19 cellular contexts compared by ENCODE assay signal in the genomic region with DNA sequence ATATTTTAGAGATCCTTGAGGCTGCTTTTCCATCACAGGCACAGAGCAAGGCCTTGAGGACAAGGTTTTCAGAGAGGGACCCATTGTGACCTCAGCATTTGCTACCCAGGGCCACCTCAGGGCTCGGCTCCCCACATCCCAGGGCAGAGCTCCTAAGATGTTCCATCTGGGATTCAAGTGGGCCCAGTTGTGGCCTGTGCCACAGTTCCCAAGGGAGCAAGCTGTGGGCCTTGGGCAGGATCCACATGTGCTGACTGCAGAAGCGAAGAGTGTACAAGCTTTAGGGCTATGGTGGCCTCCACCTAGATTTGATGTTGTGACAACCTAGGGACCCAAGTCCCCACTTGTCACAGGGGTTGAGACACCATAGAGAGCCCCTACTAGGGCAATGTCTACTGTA.
DNase-seq lines count a peak whose midpoint lies in the region; ATAC-seq, FAIRE-seq and TF ChIP-seq lines count a peak whose summit lies in the region.
"Had no signal": no experiment of that assay in that cellular context is flagged by ENCODE, and none has a peak within 500 bp of the region (broad histone marks: within the 10 kb centered on the region; RNA-seq: fewer than 3 reads in every experiment).

No MANE protein-coding gene starts in this region.

- H3K27ac ChIP-seq in PC-3 (ENCODE audit: low read length): 0 out of 2 replicates have a peak overlapping the region, but pooled peaks have one; percentile 11
- H3K27ac ChIP-seq in kidney (ENCODE audit: low read depth in 2 of 2, low read length in 2 of 2): no peak overlapping the region
- H3K27ac ChIP-seq in upper lobe of right lung: no peak overlapping the region
- no peak overlapping the region for H3K27ac ChIP-seq in suprapubic skin
- H3K27ac ChIP-seq: A549 had no signal

- intact Hi-C loops in PC-3 (cut with micrococcal nuclease) (no loop called here), kidney (cut with DNase I) (no loop called here), upper lobe of right lung (cut with DNase I) (no loop called here)

- FAIRE-seq in kidney (lab: Jason Lieb, UNC): no peak
- FAIRE-seq: A549, G401.6, GM12892 had no signal

- H2AFZ ChIP-seq in PC-3 (ENCODE audit: low read length): no peak overlapping the region
- H2AFZ ChIP-seq: GM23338 had no signal

- H3K4me1 ChIP-seq in PC-3 (ENCODE audit: insufficient read depth, low read length): peaks cover 21% of the 10 kb centered on the region
- H3K4me1 ChIP-seq in kidney (ENCODE audit: control insufficient read depth in 1 of 2, insufficient read depth in 1 of 2, low read depth in 1 of 2, low read length in 2 of 2): no peaks in the 10 kb centered on the region
- H3K4me1 ChIP-seq in upper lobe of right lung: no peaks in the 10 kb centered on the region
- no peaks in the 10 kb centered on the region for H3K4me1 ChIP-seq in suprapubic skin
- H3K4me1 ChIP-seq: A549 had no signal

- H3K79me2 ChIP-seq in PC-3 (ENCODE audit: low read length): no peaks in the 10 kb centered on the region

- no peaks in the 10 kb centered on the region for H4K20me1 ChIP-seq in PC-3 (ENCODE audit: low read length)

- H3K27ac Mint-ChIP-seq in stimulated activated effector memory CD8-positive, alpha-beta T cell treated with anti-CD3 and anti-CD28 coated beads, Interleukin-12 subunit alpha, Interleukin-12 subunit beta, amount 100 ng/mL, for 72 hours: no peak overlapping the region
- H3K27ac Mint-ChIP-seq: CD4-positive, alpha-beta memory T cell; GM23338; H9 had no signal

- no peaks in the 10 kb centered on the region for H3F3A ChIP-seq in PC-3 (ENCODE audit: low read length, unreplicated experiment)

- H3K9ac ChIP-seq in PC-3 (ENCODE audit: low read length) (no peak overlapping the region), kidney (ENCODE audit: low read length in 2 of 2) (no peak overlapping the region)

- WGBS in suprapubic skin: 94% methylated on average over 2 of the region's 2 CpGs

- no peak for DNase-seq in PC-3
- DNase-seq in kidney: peak; percentile 35
- no peak for DNase-seq in stimulated activated effector memory CD8-positive, alpha-beta T cell treated with anti-CD3 and anti-CD28 coated beads, Interleukin-12 subunit alpha, Interleukin-12 subunit beta, amount 100 ng/mL, for 72 hours (ENCODE audit: low spot score in 2 of 2)
- no peak for DNase-seq in upper lobe of right lung
- no peak for DNase-seq in suprapubic skin (ENCODE audit: low spot score in 2 of 2)
- DNase-seq in NCI-H2171 treated with DMSO at 0.1 percent for 48 hours (lab: John Stamatoyannopoulos, UW): no peak
- DNase-seq: 8988T; C1 segment of cervical spinal cord; CD4-positive, alpha-beta memory T cell; COR-L47; DMS153; DND-41; H9 had no signal

- ATAC-seq in PC-3 (no peak), upper lobe of right lung (peak; percentile 33), GM21737 (IDR thresholded peaks at IDR 0.05; ENCODE audit: unreplicated experiment) (no peak)
- peak; percentile 49 for ATAC-seq in stimulated activated effector memory CD8-positive, alpha-beta T cell treated with anti-CD3 and anti-CD28 coated beads, Interleukin-12 subunit alpha, Interleukin-12 subunit beta, amount 100 ng/mL, for 72 hours
- ATAC-seq: A549, GM23338, HCT116 had no signal

- CTCF ChIA-PET in PC-3 (lab: Charles Lee): no interaction called here

- H3K36me3 ChIP-seq in PC-3 (ENCODE audit: low read depth, low read length) (no peaks in the 10 kb centered on the region), kidney (ENCODE audit: control insufficient read depth in 1 of 2, insufficient read depth in 2 of 2, low read length in 2 of 2) (no peaks in the 10 kb centered on the region), upper lobe of right lung (no peaks in the 10 kb centered on the region), suprapubic skin (no peaks in the 10 kb centered on the region)

- H3K4me3 ChIP-seq in PC-3 (ENCODE audit: low read length) (no peak overlapping the region), kidney (ENCODE audit: low read length in 2 of 2) (no peak overlapping the region), upper lobe of right lung (no peak overlapping the region), suprapubic skin (no peak overlapping the region)
- H3K4me3 ChIP-seq: A549, GM23338 had no signal

- no peak for TF ChIP-seq CTCF in PC-3 (conservative IDR thresholded peaks at IDR 0.05; ENCODE audit: low read depth, low read length)
- TF ChIP-seq CTCF in kidney (IDR thresholded peaks at IDR 0.05; ENCODE audit: borderline replicate concordance, extremely low read depth, insufficient read depth): no peak
- TF ChIP-seq CTCF in upper lobe of right lung (IDR thresholded peaks at IDR 0.05): no peak
- no peak for TF ChIP-seq CTCF in suprapubic skin (IDR thresholded peaks at IDR 0.05)

- no peak for TF ChIP-seq POLR2A in suprapubic skin (IDR thresholded peaks at IDR 0.05)

- no peaks in the 10 kb centered on the region for H3K36me3 Mint-ChIP-seq in stimulated activated effector memory CD8-positive, alpha-beta T cell treated with anti-CD3 and anti-CD28 coated beads, Interleukin-12 subunit alpha, Interleukin-12 subunit beta, amount 100 ng/mL, for 72 hours
- H3K36me3 Mint-ChIP-seq: CD4-positive, alpha-beta memory T cell had no signal

- no TSS peak for BruUV-seq in PC-3 (replicated peaks; lab: Mats Ljungman, UMichigan)

- H3K27me3 ChIP-seq in PC-3 (ENCODE audit: low read length) (no peaks in the 10 kb centered on the region), upper lobe of right lung (no peaks in the 10 kb centered on the region), suprapubic skin (no peaks in the 10 kb centered on the region)

- no peak for TF ChIP-seq EP300 in suprapubic skin (IDR thresholded peaks at IDR 0.05)

- POLR2A ChIA-PET in PC-3 (lab: Charles Lee; ENCODE audit: unreplicated experiment): no interaction called here

- H3K4me1 Mint-ChIP-seq in stimulated activated effector memory CD8-positive, alpha-beta T cell treated with anti-CD3 and anti-CD28 coated beads, Interleukin-12 subunit alpha, Interleukin-12 subunit beta, amount 100 ng/mL, for 72 hours: no peaks in the 10 kb centered on the region
- H3K4me1 Mint-ChIP-seq: CD4-positive, alpha-beta memory T cell had no signal

- H3K4me3 Mint-ChIP-seq in stimulated activated effector memory CD8-positive, alpha-beta T cell treated with anti-CD3 and anti-CD28 coated beads, Interleukin-12 subunit alpha, Interleukin-12 subunit beta, amount 100 ng/mL, for 72 hours: no peak overlapping the region
- H3K4me3 Mint-ChIP-seq: CD4-positive, alpha-beta memory T cell; GM23338; H9 had no signal

- no peaks in the 10 kb centered on the region for H3K9me3 ChIP-seq in PC-3 (ENCODE audit: low read length)
- no peaks in the 10 kb centered on the region for H3K9me3 ChIP-seq in kidney (ENCODE audit: control insufficient read depth in 1 of 2, low read length in 2 of 2)
- H3K9me3 ChIP-seq in upper lobe of right lung: no peaks in the 10 kb centered on the region
- H3K9me3 ChIP-seq in suprapubic skin: no peaks in the 10 kb centered on the region
- H3K9me3 ChIP-seq: A549 had no signal

- no peak overlapping the region for H3K4me2 ChIP-seq in PC-3 (ENCODE audit: low read length)
- H3K4me2 ChIP-seq: A549, GM23338 had no signal

- H3K9me3 Mint-ChIP-seq in stimulated activated effector memory CD8-positive, alpha-beta T cell treated with anti-CD3 and anti-CD28 coated beads, Interleukin-12 subunit alpha, Interleukin-12 subunit beta, amount 100 ng/mL, for 72 hours: peaks cover 4% of the 10 kb centered on the region
- H3K9me3 Mint-ChIP-seq: H9 had no signal

- no peaks in the 10 kb centered on the region for H3K9me2 ChIP-seq in PC-3 (replicated peaks; ENCODE audit: low read length)

Comparison
In these comparisons a context has a peak if more than half of its experiments do, and no peak if none do; other contexts are left out.
1. ATAC-seq: peak in stimulated activated effector memory CD8-positive, alpha-beta T cell treated with anti-CD3 and anti-CD28 coated beads, Interleukin-12 subunit alpha, Interleukin-12 subunit beta, amount 100 ng/mL, for 72 hours (single experiment) and upper lobe of right lung (single experiment); none in PC-3 (single experiment) and GM21737 (single experiment).